ENCODE assay signal across 2 cellular contexts in genomic region chr12:95443458-95443857, GRCh38.
TF ChIP-seq lines count a peak whose summit lies in the region.

No MANE protein-coding gene starts in this region.

TF ChIP-seq in GM23338, 12 proteins besides CTCF, POLR2A, EP300 and RAD21:
- TF ChIP-seq REST (IDR thresholded peaks at IDR 0.05; ENCODE audit: unreplicated experiment), result no peak
- TF ChIP-seq NANOG (IDR thresholded peaks at IDR 0.05; ENCODE audit: borderline replicate concordance), result no peak
- no peak for TF ChIP-seq ZNF331 (CRISPR knock-in tag; IDR thresholded peaks at IDR 0.05; ENCODE audit: low read depth)
- no peak for TF ChIP-seq ZNF114 (CRISPR knock-in tag; IDR thresholded peaks at IDR 0.05)
- no peak for TF ChIP-seq EZH2phosphoT487 (IDR thresholded peaks at IDR 0.05; ENCODE audit: unreplicated experiment)
- no peak for TF ChIP-seq STAT1 (IDR thresholded peaks at IDR 0.05; ENCODE audit: unreplicated experiment)
- no peak for TF ChIP-seq POLR2AphosphoS5 (IDR thresholded peaks at IDR 0.05; ENCODE audit: low read depth)
- TF ChIP-seq CREB1 (CRISPR knock-in tag; IDR thresholded peaks at IDR 0.05; ENCODE audit: low read depth), result no peak
- no peak for TF ChIP-seq JUNB (IDR thresholded peaks at IDR 0.05; ENCODE audit: unreplicated experiment)
- no peak for TF ChIP-seq EZH2 (IDR thresholded peaks at IDR 0.05; ENCODE audit: low read depth, unreplicated experiment)
- TF ChIP-seq ETS1 (IDR thresholded peaks at IDR 0.05), result no peak
- no peak for TF ChIP-seq ZNF462 (CRISPR knock-in tag; IDR thresholded peaks at IDR 0.05)
TF ChIP-seq in GM23338: peak in this region for 0.

TF ChIP-seq in K562, 482 proteins besides CTCF, POLR2A, EP300 and RAD21 (continued from another document):
- TF ChIP-seq HMBOX1 (IDR thresholded peaks at IDR 0.05), result 0 out of 2 replicates have a peak, but pooled peaks have one; percentile 34
- TF ChIP-seq GMEB1 (CRISPR knock-in tag; IDR thresholded peaks at IDR 0.05), result no peak
- TF ChIP-seq BCOR (IDR thresholded peaks at IDR 0.05), result no peak
- TF ChIP-seq TCF15 (CRISPR knock-in tag; IDR thresholded peaks at IDR 0.05), result no peak
